ENCODE assay signal across 11 cellular contexts in genomic region chr22:31295831-31296230, GRCh38. TPM values are rescaled to one million over a fixed set of nuclear protein-coding genes. Genes with fewer than 3 reads are reported as not detected.
DNase-seq lines count a peak whose midpoint lies in the region; ATAC-seq and TF ChIP-seq lines count a peak whose summit lies in the region.
"Had no signal": no experiment of that assay in that cellular context is flagged by ENCODE, and none has a peak within 500 bp of the region (broad histone marks: within the 10 kb centered on the region; RNA-seq: fewer than 3 reads in every experiment).

No MANE protein-coding gene starts in this region.

- TF ChIP-seq CTCF in ascending aorta (IDR thresholded peaks at IDR 0.05) (no peak), left lung (IDR thresholded peaks at IDR 0.05) (no peak), transverse colon (IDR thresholded peaks at IDR 0.05) (no peak)

- H3K36me3 Mint-ChIP-seq in activated naive CD4-positive, alpha-beta T cell treated with anti-CD3 and anti-CD28 coated beads, Interleukin-2, amount 10 ng/mL, durations not matched to agents 7 days and 5 days, result peaks cover 16% of the 10 kb centered on the region

- in situ Hi-C loops in transverse colon (cut with MboI; ENCODE audit: low pct_ligation_motif_present in 1 of 4, low pct_unique_long_range_greater_than_20kb in 1 of 4, low sequenced_read_pairs in 3 of 4) (no loop called here), HAP-1 (cut with MboI; ENCODE audit: low sequenced_read_pairs) (loop anchor here (25.0 kb wide), 1 partner anchor 91 kb away; the partner anchor contains the start of gene DRG1)

- no peak for TF ChIP-seq POLR2A in transverse colon (IDR thresholded peaks at IDR 0.05)

- H3K4me1 ChIP-seq in ascending aorta (peaks cover 16 to 22% of the 10 kb centered on the region in 2 donors), left lung (peaks cover 7 to 62% of the 10 kb centered on the region in 2 donors), transverse colon (peaks cover 22 to 56% (median 34%) of the 10 kb centered on the region in 4 donors), HAP-1 (peaks cover 11% of the 10 kb centered on the region)

- H3K9me3 Mint-ChIP-seq in activated naive CD4-positive, alpha-beta T cell treated with anti-CD3 and anti-CD28 coated beads, Interleukin-2, amount 10 ng/mL, durations not matched to agents 7 days and 5 days, result no peaks in the 10 kb centered on the region
- H3K9me3 Mint-ChIP-seq: neural crest cell had no signal

- CTCF ChIA-PET in activated naive CD4-positive, alpha-beta T cell treated with anti-CD3 and anti-CD28 coated beads, Interleukin-2, amount 10 ng/mL, durations not matched to agents 7 days and 5 days (lab: Charles Lee), result interaction anchor here (5.6 kb wide), 1 partner anchor 17 kb away, joined by 27 read pairs; no protein-coding TSS in a partner anchor

- no peaks in the 10 kb centered on the region for H3K9me3 ChIP-seq in ascending aorta
- H3K9me3 ChIP-seq in left lung, result no peaks in the 10 kb centered on the region
- no peaks in the 10 kb centered on the region for H3K9me3 ChIP-seq in transverse colon
- no peaks in the 10 kb centered on the region for H3K9me3 ChIP-seq in HAP-1
- H3K9me3 ChIP-seq: BLaER1, MG63 had no signal

- peaks cover 42% of the 10 kb centered on the region for H3K4me1 Mint-ChIP-seq in activated naive CD4-positive, alpha-beta T cell treated with anti-CD3 and anti-CD28 coated beads, Interleukin-2, amount 10 ng/mL, durations not matched to agents 7 days and 5 days

- no peaks in the 10 kb centered on the region for H3K36me3 ChIP-seq in ascending aorta
- H3K36me3 ChIP-seq in left lung, result no peaks in the 10 kb centered on the region
- H3K36me3 ChIP-seq in transverse colon, result no peaks in the 10 kb centered on the region
- H3K36me3 ChIP-seq in HAP-1 (replicated peaks), result no peaks in the 10 kb centered on the region
- H3K36me3 ChIP-seq: BLaER1, MG63 had no signal

- H3K4me3 Mint-ChIP-seq in activated naive CD4-positive, alpha-beta T cell treated with anti-CD3 and anti-CD28 coated beads, Interleukin-2, amount 10 ng/mL, durations not matched to agents 7 days and 5 days, result peak overlapping the region; percentile 45
- H3K4me3 Mint-ChIP-seq: neural crest cell had no signal

- intact Hi-C loops in ascending aorta (cut with DNase I), result loop anchor here (10.0 kb wide), 1 partner anchor 351 kb away; no protein-coding TSS in a partner anchor
- intact Hi-C loops in left lung (cut with DNase I), result no loop called here
- intact Hi-C loops in transverse colon (cut with DNase I; ENCODE audit: low total_unique reads), result loop anchor here (10.0 kb wide), 1 partner anchor 1861 kb away; the partner anchor contains the start of gene RFPL1

- TF ChIP-seq EP300 in transverse colon (IDR thresholded peaks at IDR 0.05; ENCODE audit: low read depth), result no peak

- H3K27me3 Mint-ChIP-seq in activated naive CD4-positive, alpha-beta T cell treated with anti-CD3 and anti-CD28 coated beads, Interleukin-2, amount 10 ng/mL, durations not matched to agents 7 days and 5 days, result peaks cover 4% of the 10 kb centered on the region

- ATAC-seq in left lung, result no peak

- H3K27me3 ChIP-seq in ascending aorta (no peaks in the 10 kb centered on the region), left lung (peaks cover 0 to 18% of the 10 kb centered on the region in 2 donors), transverse colon (no peaks in the 10 kb centered on the region), HAP-1 (ENCODE audit: low read depth) (0 out of 2 replicates have a peak, but pooled peaks cover 5% of the 10 kb centered on the region)
- H3K27me3 ChIP-seq: MG63 had no signal

- H3K27ac ChIP-seq in ascending aorta (peak overlapping the region; percentile 71 to 99), left lung (peak overlapping the region; percentile 41 to 68), transverse colon (peak overlapping the region; percentile 62 to 77 (median 74))
- H3K27ac ChIP-seq: BLaER1 had no signal

- peak overlapping the region; percentile 66 for H3K27ac Mint-ChIP-seq in activated naive CD4-positive, alpha-beta T cell treated with anti-CD3 and anti-CD28 coated beads, Interleukin-2, amount 10 ng/mL, durations not matched to agents 7 days and 5 days

- DNase-seq in activated naive CD4-positive, alpha-beta T cell treated with anti-CD3 and anti-CD28 coated beads, Interleukin-2, amount 10 ng/mL, durations not matched to agents 7 days and 5 days, result no peak
- no peak for DNase-seq in activated naive CD4-positive, alpha-beta T cell treated with Interleukin-2 at 50 U/mL for 16 hours
- DNase-seq in ascending aorta (ENCODE audit: low spot score in 2 of 2) (no peak), left lung (no peak), transverse colon (no peak), NCI-H345 treated with DMSO at 0.1 percent for 48 hours (lab: John Stamatoyannopoulos, UW; ENCODE audit: unreplicated experiment) (no peak), HAP-1 (ENCODE audit: low spot score in 2 of 2) (no peak), NCI-H446 (lab: John Stamatoyannopoulos, UW) (no peak)
- DNase-seq: MG63 had no signal

- 69% methylated on average over 1 of the region's 1 CpG; no CpG with 5 or more reads in 1 of the 2 donors for WGBS in transverse colon (ENCODE audit: low coverage in 1 of 2), 2 donors

- H3K4me3 ChIP-seq in ascending aorta, result no peak overlapping the region
- no peak overlapping the region for H3K4me3 ChIP-seq in left lung
- H3K4me3 ChIP-seq in transverse colon, result no peak overlapping the region
- H3K4me3 ChIP-seq in HAP-1, result no peak overlapping the region
- H3K4me3 ChIP-seq: BLaER1, MG63 had no signal

RNA-seq across cellular contexts. Expression of gene PIK3IP1, which starts 3.5 kb away (rescaled TPM):
- total RNA-seq in ascending aorta (16.4 TPM), left lung (10 to 100 TPM; 12.8 to 41.5 TPM), transverse colon (10 to 100 TPM; 11.6 to 46.7 (median 35.2) TPM)

RNA-seq across cellular contexts. Expression of gene PATZ1, which starts 50.3 kb away (rescaled TPM):
- total RNA-seq in ascending aorta (28.9 TPM), left lung (10 to 100 TPM; 19.9 to 23.4 TPM), transverse colon (10 to 100 TPM in 2 of 4 donors, 1 to 10 TPM in 2; 3.6 to 12.2 (median 8.7) TPM)

Comparison
In these comparisons a context has a peak if more than half of its experiments do, and no peak if none do; other contexts are left out.
1. intact Hi-C loops: an anchor here in ascending aorta (10.0 kb wide) and transverse colon (10.0 kb wide); none called in left lung.